ENCODE assay signal across 8 cellular contexts in genomic region chr14:78448483-78449094, GRCh38.
DNase-seq lines count a peak whose midpoint lies in the region; ATAC-seq, FAIRE-seq and TF ChIP-seq lines count a peak whose summit lies in the region.

No MANE protein-coding gene starts in this region.

- DNase-seq in COLO829 (ENCODE audit: low spot score) (peak; percentile 63), NCI-H748 treated with DMSO at 0.1 percent for 48 hours (lab: John Stamatoyannopoulos, UW) (peak; percentile 62), astrocyte (ENCODE audit: low read depth) (no peak), kidney tubule cell (ENCODE audit: low spot score) (peak; percentile 46), substantia nigra (lab: John Stamatoyannopoulos, UW) (peak in 41 of 49 donors; percentile 3 to 68 (median 35))

- H3K9me3 ChIP-seq in astrocyte (ENCODE audit: insufficient read depth, low read depth, low read length), result no peaks in the 10 kb centered on the region

- no peaks in the 10 kb centered on the region for H3K36me3 ChIP-seq in astrocyte (ENCODE audit: insufficient read depth, low read length)

- no peaks in the 10 kb centered on the region for H3K4me1 ChIP-seq in astrocyte (ENCODE audit: insufficient read depth, low read length)

- H3K9ac ChIP-seq in astrocyte (ENCODE audit: low read length), result no peak overlapping the region

- no peak overlapping the region for H3K27ac Mint-ChIP-seq in astrocyte (ENCODE audit: unreplicated experiment)

- H3K36me3 Mint-ChIP-seq in astrocyte (ENCODE audit: low read depth, unreplicated experiment), result no peaks in the 10 kb centered on the region

- ATAC-seq in GM18867 (IDR thresholded peaks at IDR 0.05; ENCODE audit: unreplicated experiment), result peak; percentile 75
- peak; percentile 80 for ATAC-seq in HG03280 (IDR thresholded peaks at IDR 0.05; ENCODE audit: unreplicated experiment)
- no peak for ATAC-seq in GM18519 (IDR thresholded peaks at IDR 0.05; ENCODE audit: low FRiP score, unreplicated experiment)

- H3K27me3 Mint-ChIP-seq in astrocyte (ENCODE audit: low read depth, unreplicated experiment), result peaks cover 7% of the 10 kb centered on the region

- H3K4me3 Mint-ChIP-seq in astrocyte (ENCODE audit: unreplicated experiment), result no peak overlapping the region

- H2AFZ ChIP-seq in astrocyte (ENCODE audit: low read depth, low read length), result no peak overlapping the region

- no peaks in the 10 kb centered on the region for H4K20me1 ChIP-seq in astrocyte (ENCODE audit: insufficient read depth, low read length)

- no peak overlapping the region for H3K27ac ChIP-seq in astrocyte (ENCODE audit: low read depth, low read length)
- no peak overlapping the region for H3K27ac ChIP-seq in substantia nigra (ENCODE audit: low read depth, low read length, poor library complexity, severe bottlenecking)

- no peaks in the 10 kb centered on the region for H3K79me2 ChIP-seq in astrocyte (ENCODE audit: insufficient read depth, low read length)

- H3K4me2 ChIP-seq in astrocyte (ENCODE audit: low read length), result no peak overlapping the region

- TF ChIP-seq CTCF in astrocyte (IDR thresholded peaks at IDR 0.05; ENCODE audit: insufficient read depth, low read depth, low read length), result peak; percentile 63

- H3K9me3 Mint-ChIP-seq in astrocyte (ENCODE audit: unreplicated experiment), result no peaks in the 10 kb centered on the region

- no peaks in the 10 kb centered on the region for H3K27me3 ChIP-seq in astrocyte (ENCODE audit: insufficient read depth, low read length)

- H3K4me1 Mint-ChIP-seq in astrocyte (ENCODE audit: low read depth, unreplicated experiment), result no peaks in the 10 kb centered on the region

- no peak overlapping the region for H3K4me3 ChIP-seq in astrocyte (ENCODE audit: insufficient read depth, low read depth, low read length)

- no peak for FAIRE-seq in astrocyte (lab: Jason Lieb, UNC)
